In the genomic region with DNA sequence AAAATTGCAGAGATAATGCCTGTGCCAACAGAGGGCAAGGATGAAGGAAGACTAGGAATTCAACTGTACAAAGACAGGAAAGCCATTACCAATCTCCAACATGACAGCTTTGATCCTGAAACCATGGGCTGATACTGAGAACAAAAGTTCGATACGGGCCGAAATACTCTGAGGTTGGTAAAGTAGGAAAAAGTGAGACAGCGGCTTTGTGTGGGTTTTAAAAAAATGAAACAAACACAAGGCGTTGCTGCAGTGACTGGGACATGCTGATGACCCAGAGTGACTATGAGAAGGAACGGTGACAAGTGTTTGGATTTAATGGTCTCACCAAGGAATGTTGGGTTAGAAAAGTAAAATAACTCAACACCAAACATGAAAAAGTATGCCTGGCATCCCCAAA, we compare ENCODE assay signal across 2 cellular contexts.
TF ChIP-seq lines count a peak whose summit lies in the region.

No MANE protein-coding gene starts in this region.

TF ChIP-seq in HepG2, 621 proteins besides CTCF, POLR2A, EP300 and RAD21 (continues in another document):
- TF ChIP-seq, protein P1, sequence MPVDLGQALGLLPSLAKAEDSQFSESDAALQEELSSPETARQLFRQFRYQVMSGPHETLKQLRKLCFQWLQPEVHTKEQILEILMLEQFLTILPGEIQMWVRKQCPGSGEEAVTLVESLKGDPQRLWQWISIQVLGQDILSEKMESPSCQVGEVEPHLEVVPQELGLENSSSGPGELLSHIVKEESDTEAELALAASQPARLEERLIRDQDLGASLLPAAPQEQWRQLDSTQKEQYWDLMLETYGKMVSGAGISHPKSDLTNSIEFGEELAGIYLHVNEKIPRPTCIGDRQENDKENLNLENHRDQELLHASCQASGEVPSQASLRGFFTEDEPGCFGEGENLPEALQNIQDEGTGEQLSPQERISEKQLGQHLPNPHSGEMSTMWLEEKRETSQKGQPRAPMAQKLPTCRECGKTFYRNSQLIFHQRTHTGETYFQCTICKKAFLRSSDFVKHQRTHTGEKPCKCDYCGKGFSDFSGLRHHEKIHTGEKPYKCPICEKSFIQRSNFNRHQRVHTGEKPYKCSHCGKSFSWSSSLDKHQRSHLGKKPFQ (CRISPR knock-in tag; IDR thresholded peaks at IDR 0.05; ENCODE audit: insufficient replicate concordance), result no peak
- TF ChIP-seq ZNF614 (CRISPR knock-in tag; IDR thresholded peaks at IDR 0.05; ENCODE audit: borderline replicate concordance) (no peak), RBAK (CRISPR knock-in tag; IDR thresholded peaks at IDR 0.05) (no peak), ZNF234 (CRISPR knock-in tag; conservative IDR thresholded peaks at IDR 0.05) (no peak), SRY (CRISPR knock-in tag; IDR thresholded peaks at IDR 0.05) (no peak), RBM22 (optimal IDR thresholded peaks at IDR 0.05; ENCODE audit: low read length) (peak; percentile 89), ZNF460 (CRISPR knock-in tag; IDR thresholded peaks at IDR 0.05; ENCODE audit: borderline replicate concordance) (no peak), MXI1 (IDR thresholded peaks at IDR 0.05; ENCODE audit: borderline replicate concordance, low read depth, low read length) (no peak), ZNF3 (CRISPR knock-in tag; IDR thresholded peaks at IDR 0.05) (no peak), STAG1 (CRISPR knock-in tag; IDR thresholded peaks at IDR 0.05) (no peak), POLR2AphosphoS2 (IDR thresholded peaks at IDR 0.05; ENCODE audit: low read depth, low read length) (peak; percentile 51; the same call in 1 of the 2 replicates), ZNF782 (CRISPR knock-in tag; IDR thresholded peaks at IDR 0.05; ENCODE audit: borderline replicate concordance) (no peak), AGO2 (optimal IDR thresholded peaks at IDR 0.05; ENCODE audit: low read depth, low read length) (peak; percentile 5)
- TF ChIP-seq, protein P2, sequence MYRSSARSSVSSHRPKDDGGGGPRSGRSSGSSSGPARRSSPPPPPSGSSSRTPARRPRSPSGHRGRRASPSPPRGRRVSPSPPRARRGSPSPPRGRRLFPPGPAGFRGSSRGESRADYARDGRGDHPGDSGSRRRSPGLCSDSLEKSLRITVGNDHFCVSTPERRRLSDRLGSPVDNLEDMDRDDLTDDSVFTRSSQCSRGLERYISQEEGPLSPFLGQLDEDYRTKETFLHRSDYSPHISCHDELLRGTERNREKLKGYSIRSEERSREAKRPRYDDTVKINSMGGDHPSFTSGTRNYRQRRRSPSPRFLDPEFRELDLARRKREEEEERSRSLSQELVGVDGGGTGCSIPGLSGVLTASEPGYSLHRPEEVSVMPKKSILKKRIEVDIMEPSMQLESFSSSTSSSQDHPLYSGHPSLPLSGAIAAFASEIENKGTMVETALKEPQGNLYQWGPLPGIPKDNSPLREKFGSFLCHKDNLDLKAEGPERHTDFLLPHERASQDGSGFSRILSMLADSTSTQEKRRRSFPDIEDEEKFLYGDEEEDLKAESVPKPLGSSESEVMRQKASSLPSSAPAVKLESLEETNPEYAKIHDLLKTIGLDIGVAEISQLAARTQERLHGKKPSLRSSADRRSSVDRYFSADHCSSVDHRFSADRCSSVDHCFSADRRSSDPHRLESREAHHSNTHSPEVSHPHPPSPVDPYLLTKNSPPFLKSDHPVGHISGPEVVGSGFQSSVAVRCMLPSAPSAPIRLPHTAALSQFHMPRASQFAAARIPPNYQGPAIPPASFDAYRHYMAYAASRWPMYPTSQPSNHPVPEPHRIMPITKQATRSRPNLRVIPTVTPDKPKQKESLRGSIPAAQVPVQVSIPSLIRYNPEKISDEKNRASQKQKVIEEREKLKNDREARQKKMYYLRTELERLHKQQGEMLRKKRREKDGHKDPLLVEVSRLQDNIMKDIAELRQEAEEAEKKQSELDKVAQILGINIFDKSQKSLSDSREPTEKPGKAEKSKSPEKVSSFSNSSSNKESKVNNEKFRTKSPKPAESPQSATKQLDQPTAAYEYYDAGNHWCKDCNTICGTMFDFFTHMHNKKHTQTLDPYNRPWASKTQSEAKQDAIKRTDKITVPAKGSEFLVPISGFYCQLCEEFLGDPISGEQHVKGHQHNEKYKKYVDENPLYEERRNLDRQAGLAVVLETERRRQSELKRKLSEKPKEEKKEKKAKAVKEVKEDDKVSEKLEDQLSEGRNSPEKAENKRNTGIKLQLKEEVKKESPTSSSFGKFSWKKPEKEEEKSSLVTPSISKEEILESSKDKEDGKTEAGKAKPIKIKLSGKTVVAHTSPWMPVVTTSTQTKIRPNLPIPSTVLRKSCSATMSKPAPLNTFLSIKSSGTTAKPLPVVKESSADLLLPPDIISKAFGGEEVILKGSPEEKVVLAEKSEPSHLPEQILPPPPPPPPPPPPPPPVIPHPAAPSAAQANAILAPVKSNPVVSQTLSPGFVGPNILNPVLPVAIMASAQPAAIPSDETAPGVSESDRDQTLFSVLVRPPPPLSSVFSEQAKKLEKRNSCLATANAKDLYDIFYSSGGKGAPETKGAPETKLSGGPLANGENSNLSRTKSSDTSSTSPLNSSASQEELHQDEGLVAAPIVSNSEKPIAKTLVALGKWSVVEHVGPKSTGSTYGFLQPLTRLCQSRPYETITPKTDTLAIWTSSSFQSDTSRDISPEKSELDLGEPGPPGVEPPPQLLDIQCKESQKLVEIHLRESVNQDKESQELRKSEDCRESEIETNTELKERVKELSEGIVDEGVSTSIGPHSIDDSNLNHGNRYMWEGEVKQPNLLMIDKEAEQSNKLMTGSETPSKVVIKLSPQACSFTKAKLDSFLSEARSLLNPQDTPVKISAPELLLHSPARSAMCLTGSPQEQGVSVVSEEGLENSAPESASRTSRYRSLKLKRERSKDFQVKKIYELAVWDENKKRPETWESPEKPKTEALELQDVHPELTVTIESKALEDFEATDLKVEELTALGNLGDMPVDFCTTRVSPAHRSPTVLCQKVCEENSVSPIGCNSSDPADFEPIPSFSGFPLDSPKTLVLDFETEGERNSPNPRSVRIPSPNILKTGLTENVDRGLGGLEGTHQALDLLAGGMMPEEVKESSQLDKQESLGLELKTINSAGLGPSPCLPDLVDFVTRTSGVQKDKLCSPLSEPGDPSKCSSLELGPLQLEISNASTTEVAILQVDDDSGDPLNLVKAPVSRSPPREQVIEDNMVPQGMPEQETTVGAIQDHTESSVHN (CRISPR knock-in tag; IDR thresholded peaks at IDR 0.05), result no peak
- TF ChIP-seq, protein P3, sequence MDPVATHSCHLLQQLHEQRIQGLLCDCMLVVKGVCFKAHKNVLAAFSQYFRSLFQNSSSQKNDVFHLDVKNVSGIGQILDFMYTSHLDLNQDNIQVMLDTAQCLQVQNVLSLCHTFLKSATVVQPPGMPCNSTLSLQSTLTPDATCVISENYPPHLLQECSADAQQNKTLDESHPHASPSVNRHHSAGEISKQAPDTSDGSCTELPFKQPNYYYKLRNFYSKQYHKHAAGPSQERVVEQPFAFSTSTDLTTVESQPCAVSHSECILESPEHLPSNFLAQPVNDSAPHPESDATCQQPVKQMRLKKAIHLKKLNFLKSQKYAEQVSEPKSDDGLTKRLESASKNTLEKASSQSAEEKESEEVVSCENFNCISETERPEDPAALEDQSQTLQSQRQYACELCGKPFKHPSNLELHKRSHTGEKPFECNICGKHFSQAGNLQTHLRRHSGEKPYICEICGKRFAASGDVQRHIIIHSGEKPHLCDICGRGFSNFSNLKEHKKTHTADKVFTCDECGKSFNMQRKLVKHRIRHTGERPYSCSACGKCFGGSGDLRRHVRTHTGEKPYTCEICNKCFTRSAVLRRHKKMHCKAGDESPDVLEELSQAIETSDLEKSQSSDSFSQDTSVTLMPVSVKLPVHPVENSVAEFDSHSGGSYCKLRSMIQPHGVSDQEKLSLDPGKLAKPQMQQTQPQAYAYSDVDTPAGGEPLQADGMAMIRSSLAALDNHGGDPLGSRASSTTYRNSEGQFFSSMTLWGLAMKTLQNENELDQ (CRISPR knock-in tag; IDR thresholded peaks at IDR 0.05; ENCODE audit: borderline replicate concordance), result no peak

TF ChIP-seq in GM12891, 5 proteins besides CTCF, POLR2A, EP300 and RAD21:
- TF ChIP-seq TAF1 (IDR thresholded peaks at IDR 0.05; ENCODE audit: low read depth, low read length), result no peak
- no peak for TF ChIP-seq PAX5 (IDR thresholded peaks at IDR 0.05; ENCODE audit: insufficient read depth, low read length, severe bottlenecking)
- no peak for TF ChIP-seq POU2F2 (IDR thresholded peaks at IDR 0.05; ENCODE audit: low read depth, low read length)
- TF ChIP-seq SPI1 (IDR thresholded peaks at IDR 0.05; ENCODE audit: low read depth, low read length), result no peak
- no peak for TF ChIP-seq POLR2AphosphoS5 (IDR thresholded peaks at IDR 0.05; ENCODE audit: low read depth, low read length)
